32 cellular contexts compared by ENCODE assay signal in the genomic region with DNA sequence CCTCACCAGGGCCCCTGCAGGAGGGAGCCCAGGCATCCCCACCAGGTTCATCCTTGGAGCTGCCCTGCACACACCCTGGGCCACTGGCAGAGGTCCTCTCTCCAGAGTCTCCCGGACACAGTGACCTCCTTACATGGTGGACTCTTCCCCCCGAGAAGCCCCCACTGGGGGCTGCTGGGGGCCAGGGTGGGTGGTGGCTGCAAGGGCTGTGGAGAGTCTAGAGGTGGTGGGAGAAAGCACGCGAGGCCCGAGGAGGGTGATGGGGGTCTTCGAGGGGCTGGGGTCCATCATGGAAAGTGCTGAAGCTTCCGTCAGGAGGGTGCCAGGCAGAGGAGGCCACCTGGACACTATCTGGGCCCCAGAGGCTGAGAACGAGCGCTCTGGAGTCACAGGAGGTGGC. TPM values are rescaled to one million over a fixed set of nuclear protein-coding genes. Genes with fewer than 3 reads are reported as not detected.
"Had no signal": no experiment of that assay in that cellular context is flagged by ENCODE, and none has a peak within 500 bp of the region (broad histone marks: within the 10 kb centered on the region; RNA-seq: fewer than 3 reads in every experiment).

No MANE protein-coding gene starts in this region.

- H3K36me3 ChIP-seq: neural progenitor cell, ovary, spleen, stomach, thoracic aorta, thyroid gland, upper lobe of left lung, uterus had no signal

- H3K4me3 ChIP-seq: neural progenitor cell, ovary, psoas muscle, skin epidermis, smooth muscle cell, spleen, stomach, thoracic aorta, thyroid gland, tibial nerve, upper lobe of left lung, uterus had no signal

- H3K36me3 Mint-ChIP-seq: naive thymus-derived CD4-positive, alpha-beta T cell; natural killer cell; neural progenitor cell; stimulated activated memory B cell treated with anti-CD40 and anti-IgM and Interleukin-4, amounts not matched to agents 10 μg/mL and 1 μg/mL and 100 μg/mL, for 72 hours had no signal

- H3K9me3 Mint-ChIP-seq: naive thymus-derived CD4-positive, alpha-beta T cell; natural killer cell; nephron; neural progenitor cell; stimulated activated memory B cell treated with anti-CD40 and anti-IgM and Interleukin-4, amounts not matched to agents 10 μg/mL and 1 μg/mL and 100 μg/mL, for 72 hours had no signal

- ATAC-seq: naive thymus-derived CD4-positive, alpha-beta T cell; natural killer cell; psoas muscle; sciatic nerve; stimulated activated memory B cell treated with anti-CD40 and anti-IgM and Interleukin-4, amounts not matched to agents 10 μg/mL and 1 μg/mL and 100 μg/mL, for 72 hours had no signal

- H3K27ac ChIP-seq: neural progenitor cell, ovary, parathyroid adenoma, psoas muscle, skin epidermis, spleen, stomach, thoracic aorta, thyroid gland, tibial nerve, upper lobe of left lung, uterus had no signal

- H3K27me3 Mint-ChIP-seq: naive thymus-derived CD4-positive, alpha-beta T cell; progenitor cell of endocrine pancreas; stimulated activated memory B cell treated with anti-CD40 and anti-IgM and Interleukin-4, amounts not matched to agents 10 μg/mL and 1 μg/mL and 100 μg/mL, for 72 hours had no signal

- H3K4me3 Mint-ChIP-seq: naive thymus-derived CD4-positive, alpha-beta T cell; natural killer cell; nephron; neural progenitor cell; stimulated activated memory B cell treated with anti-CD40 and anti-IgM and Interleukin-4, amounts not matched to agents 10 μg/mL and 1 μg/mL and 100 μg/mL, for 72 hours had no signal

- H3K4me2 ChIP-seq: neural progenitor cell, smooth muscle cell had no signal

- H3K4me1 ChIP-seq: neural progenitor cell, parathyroid adenoma, psoas muscle, spleen, stomach, upper lobe of left lung, uterus had no signal

- H3K4me1 Mint-ChIP-seq: natural killer cell, nephron, neural progenitor cell had no signal

- DNase-seq: naive thymus-derived CD4-positive, alpha-beta T cell; natural killer cell; occipital lobe; ovary; psoas muscle; right cardiac atrium; spleen; stimulated activated CD4-positive, alpha-beta T cell treated with anti-CD3 and anti-CD28 coated beads, Interleukin-12 subunit alpha, Interleukin-12 subunit beta, amount 100 ng/mL, for 4 hours; stimulated activated CD4-positive, alpha-beta T cell treated with anti-CD3 and anti-CD28 coated beads, Interleukin-1b, Interleukin-23, amount 100 ng/mL, for 48 hours; stimulated activated CD4-positive, alpha-beta T cell treated with anti-CD3 and anti-CD28 coated beads, Interleukin-4, amount 100 ng/mL, for 1 hour; stimulated activated CD4-positive, alpha-beta T cell treated with anti-CD3 and anti-CD28 coated beads, Interleukin-4, amount 100 ng/mL, for 4 hours; stimulated activated CD8-positive, alpha-beta memory T cell treated with anti-CD3 and anti-CD28 coated beads, Interleukin-4, amount 100 ng/mL, for 48 hours; stimulated activated naive CD4-positive, alpha-beta T cell treated with Interleukin-2 at 50 U/mL for 16 hours; stomach; thyroid gland; trophoblast cell; uterus had no signal

- H3K27me3 ChIP-seq: neural progenitor cell, ovary, spleen, stomach, thyroid gland, tibial nerve, upper lobe of left lung, uterus had no signal

- H3K9me3 ChIP-seq: ovary, psoas muscle, spleen, stomach, thoracic aorta, thyroid gland, tibial nerve, upper lobe of left lung, uterus had no signal

- H3K27ac Mint-ChIP-seq: naive thymus-derived CD4-positive, alpha-beta T cell; natural killer cell; nephron; neural progenitor cell; progenitor cell of endocrine pancreas; stimulated activated memory B cell treated with anti-CD40 and anti-IgM and Interleukin-4, amounts not matched to agents 10 μg/mL and 1 μg/mL and 100 μg/mL, for 72 hours had no signal

- H2AFZ ChIP-seq: neural progenitor cell, parathyroid adenoma had no signal

- H3K9ac ChIP-seq: neural progenitor cell, parathyroid adenoma had no signal

RNA-seq across cellular contexts. Expression of a gene that starts 17.6 kb away (rescaled TPM):
- total RNA-seq: naive thymus-derived CD4-positive, alpha-beta T cell; natural killer cell; occipital lobe; osteoblast; renal cortical epithelial cell; sciatic nerve; smooth muscle cell; temporal lobe; thoracic aorta; uterus had no signal
- polyA plus RNA-seq: naive thymus-derived CD4-positive, alpha-beta T cell; neural cell had no signal

RNA-seq across cellular contexts. Expression of a gene that starts 36.4 kb away (rescaled TPM):
- total RNA-seq: natural killer cell, osteoblast, renal cortical epithelial cell, sciatic nerve, smooth muscle cell had no signal
- polyA plus RNA-seq: naive thymus-derived CD4-positive, alpha-beta T cell; neural cell; smooth muscle cell had no signal

RNA-seq across cellular contexts. Expression of a gene that starts 36.6 kb away (rescaled TPM):
- polyA plus RNA-seq: naive thymus-derived CD4-positive, alpha-beta T cell had no signal

RNA-seq across cellular contexts. Expression of a gene that starts 55.2 kb away (rescaled TPM):
- total RNA-seq: natural killer cell, osteoblast, progenitor cell of endocrine pancreas, renal cortical epithelial cell, sciatic nerve, smooth muscle cell had no signal
- polyA plus RNA-seq: naive thymus-derived CD4-positive, alpha-beta T cell; neural cell; smooth muscle cell had no signal
